8 cellular contexts compared by ENCODE assay signal in genomic region chr10:38093816-38094157, GRCh38. TPM values are rescaled to one million over a fixed set of nuclear protein-coding genes. Genes with fewer than 3 reads are reported as not detected.
DNase-seq lines count a peak whose midpoint lies in the region; ATAC-seq and TF ChIP-seq lines count a peak whose summit lies in the region.

No MANE protein-coding gene starts in this region.

- peaks cover 16% of the 10 kb centered on the region for H3K79me2 ChIP-seq in DOHH2 (ENCODE audit: control insufficient read depth, low read length)

- H3K9me3 Mint-ChIP-seq in effector memory CD8-positive, alpha-beta T cell: no peaks in the 10 kb centered on the region
- H3K9me3 Mint-ChIP-seq in neural crest cell: peaks cover 20% of the 10 kb centered on the region

- H3K4me1 ChIP-seq in DOHH2 (ENCODE audit: control insufficient read depth, low read length): peaks cover 15% of the 10 kb centered on the region

- peaks cover 21 to 28% of the 10 kb centered on the region in 2 donors for H3K4me1 Mint-ChIP-seq in effector memory CD8-positive, alpha-beta T cell (ENCODE audit: low read depth in 2 of 2)
- H3K4me1 Mint-ChIP-seq in neural crest cell: peaks cover 19% of the 10 kb centered on the region

- H4K20me1 ChIP-seq in DOHH2 (ENCODE audit: control insufficient read depth, insufficient read depth, low read depth, low read length): no peaks in the 10 kb centered on the region

- H3K36me3 Mint-ChIP-seq in effector memory CD8-positive, alpha-beta T cell (ENCODE audit: insufficient read depth): peaks cover 37% of the 10 kb centered on the region
- H3K36me3 Mint-ChIP-seq in neural crest cell (ENCODE audit: low read depth): peaks cover 43% of the 10 kb centered on the region

- peak; percentile 23 for ATAC-seq in GM21737 (IDR thresholded peaks at IDR 0.05; ENCODE audit: unreplicated experiment)
- peak; percentile 1 for ATAC-seq in effector memory CD8-positive, alpha-beta T cell (replicated peaks)

- no peak overlapping the region for H3K27ac ChIP-seq in DOHH2 (ENCODE audit: low read depth, low read length)

- peak overlapping the region; percentile 96 for H3K4me2 ChIP-seq in DOHH2 (ENCODE audit: low read length)

- no peaks in the 10 kb centered on the region for H3K27me3 ChIP-seq in DOHH2 (ENCODE audit: control insufficient read depth, low read length)

- H3K36me3 ChIP-seq in DOHH2 (ENCODE audit: control insufficient read depth, low read length): peaks cover 42% of the 10 kb centered on the region

- H3K4me3 ChIP-seq in DOHH2 (ENCODE audit: low read length) (peak overlapping the region; percentile 99), LNCaP clone FGC (ENCODE audit: low read depth, low read length) (peak overlapping the region; percentile 73)

- no peaks in the 10 kb centered on the region for H3K27me3 Mint-ChIP-seq in effector memory CD8-positive, alpha-beta T cell
- H3K27me3 Mint-ChIP-seq in neural crest cell (ENCODE audit: low read depth): no peaks in the 10 kb centered on the region

- no peak for TF ChIP-seq CTCF in DOHH2 (IDR thresholded peaks at IDR 0.05; ENCODE audit: low read depth, low read length, poor library complexity, severe bottlenecking)
- TF ChIP-seq CTCF in LNCaP clone FGC (IDR thresholded peaks at IDR 0.05; ENCODE audit: control insufficient read depth, extremely low read depth, insufficient read depth): no peak
- no peak for TF ChIP-seq CTCF in neural crest cell (conservative IDR thresholded peaks at IDR 0.05)

- H3K9me2 ChIP-seq in DOHH2 (replicated peaks; ENCODE audit: control insufficient read depth, low read length): no peaks in the 10 kb centered on the region

- peak overlapping the region; percentile 96 to 98 for H3K27ac Mint-ChIP-seq in effector memory CD8-positive, alpha-beta T cell
- no peak overlapping the region for H3K27ac Mint-ChIP-seq in neural crest cell (ENCODE audit: unreplicated experiment)

- DNase-seq in LNCaP clone FGC (ENCODE audit: low read depth) (no peak), neural crest cell (ENCODE audit: low read depth, low spot score) (no peak), iPS-NIHi11 (ENCODE audit: low spot score) (no peak), GDM1 (lab: John Stamatoyannopoulos, UW) (no peak), HuH-7.5 (ENCODE audit: low spot score) (no peak)
- no peak for DNase-seq in effector memory CD8-positive, alpha-beta T cell

- H3K4me3 Mint-ChIP-seq in effector memory CD8-positive, alpha-beta T cell: peak overlapping the region; percentile 87 to 89
- peak overlapping the region; percentile 94 for H3K4me3 Mint-ChIP-seq in neural crest cell

- no peaks in the 10 kb centered on the region for H3K9me3 ChIP-seq in DOHH2 (ENCODE audit: control insufficient read depth, insufficient read depth, low read length)

- H3F3A ChIP-seq in DOHH2 (ENCODE audit: control insufficient read depth, insufficient read depth): no peaks in the 10 kb centered on the region

RNA-seq across cellular contexts. Expression of gene ZNF37A, which starts 0.3 kb away (rescaled TPM):
- total RNA-seq in neural crest cell: 16.8 and 19.3 TPM in 2 replicates
